ENCODE assay signal across 1 cellular context in genomic region chr1:227905573-227906487, GRCh38.
TF ChIP-seq lines count a peak whose summit lies in the region.

No MANE protein-coding gene starts in this region.

TF ChIP-seq in GM23338, 12 proteins besides CTCF, POLR2A, EP300 and RAD21 (continued from another document):
- TF ChIP-seq ZNF462 (CRISPR knock-in tag; IDR thresholded peaks at IDR 0.05) (no peak), NANOG (IDR thresholded peaks at IDR 0.05; ENCODE audit: borderline replicate concordance) (no peak), JUNB (IDR thresholded peaks at IDR 0.05; ENCODE audit: unreplicated experiment) (no peak), CREB1 (CRISPR knock-in tag; IDR thresholded peaks at IDR 0.05; ENCODE audit: low read depth) (no peak), ETS1 (IDR thresholded peaks at IDR 0.05) (no peak), STAT1 (IDR thresholded peaks at IDR 0.05; ENCODE audit: unreplicated experiment) (no peak)
